9 cellular contexts compared by ENCODE assay signal in the genomic region with DNA sequence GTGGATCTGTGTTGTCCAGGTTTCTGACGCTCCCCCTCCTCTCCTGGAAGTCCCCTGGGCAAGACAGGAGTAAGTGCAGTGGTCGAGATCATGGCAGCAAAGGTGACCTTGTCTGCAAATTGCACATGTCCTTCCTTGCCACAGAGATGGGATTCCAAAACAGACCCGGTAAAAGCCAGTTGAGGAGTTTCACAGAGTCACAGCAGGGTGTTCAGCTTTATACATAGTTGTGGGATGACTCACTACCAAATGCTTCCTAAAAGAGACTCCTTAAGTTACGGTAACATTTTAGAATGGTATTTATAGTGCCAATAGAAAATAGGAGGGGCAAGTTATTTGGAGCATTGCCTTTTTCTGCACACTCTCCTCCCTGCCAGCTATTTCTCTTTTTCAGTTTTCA.
DNase-seq lines count a peak whose midpoint lies in the region; ATAC-seq and TF ChIP-seq lines count a peak whose summit lies in the region.
"Had no signal": no experiment of that assay in that cellular context is flagged by ENCODE, and none has a peak within 500 bp of the region (broad histone marks: within the 10 kb centered on the region; RNA-seq: fewer than 3 reads in every experiment).

No MANE protein-coding gene starts in this region.

- no peaks in the 10 kb centered on the region for H3K9me3 Mint-ChIP-seq in activated CD4-positive, alpha-beta T cell treated with anti-CD3 and anti-CD28 coated beads, Interleukin-2, amount 10 ng/mL, durations not matched to agents 24 days and 14 days

- intact Hi-C loops in activated CD4-positive, alpha-beta T cell treated with anti-CD3 and anti-CD28 coated beads, Interleukin-2, amount 10 ng/mL, durations not matched to agents 24 days and 14 days (cut with micrococcal nuclease): no loop called here

- no peaks in the 10 kb centered on the region for H3K27me3 Mint-ChIP-seq in activated CD4-positive, alpha-beta T cell treated with anti-CD3 and anti-CD28 coated beads, Interleukin-2, amount 10 ng/mL, durations not matched to agents 24 days and 14 days

- H3K4me3 ChIP-seq in SJCRH30 (peak overlapping the region; percentile 31), gastroesophageal sphincter (no peak overlapping the region)
- H3K4me3 ChIP-seq: BLaER1 treated with 17β-estradiol and CSF1 and Interleukin-3, amounts not matched to agents 10 nM and 100 nM had no signal

- DNase-seq in NCI-H2196 treated with DMSO at 0.1 percent for 48 hours (lab: John Stamatoyannopoulos, UW; ENCODE audit: unreplicated experiment): peak; percentile 26
- DNase-seq in NCI-H2196 (lab: John Stamatoyannopoulos, UW; ENCODE audit: unreplicated experiment): no peak
- DNase-seq in SJCRH30: peak; percentile 75 to 91
- peak; percentile 43 for DNase-seq in retina
- DNase-seq in activated CD4-positive, alpha-beta T cell treated with anti-CD3 and anti-CD28 coated beads, Interleukin-2, amount 10 ng/mL, durations not matched to agents 24 days and 14 days: no peak

- peak overlapping the region; percentile 74 for H3K27ac ChIP-seq in SJCRH30
- H3K27ac ChIP-seq in gastroesophageal sphincter: peak overlapping the region; percentile 71 to 87 (median 83)
- H3K27ac ChIP-seq: BLaER1 treated with 17β-estradiol and CSF1 and Interleukin-3, amounts not matched to agents 10 nM and 100 nM had no signal

- no peaks in the 10 kb centered on the region for H3K27me3 ChIP-seq in SJCRH30
- H3K27me3 ChIP-seq in gastroesophageal sphincter: no peaks in the 10 kb centered on the region
- H3K27me3 ChIP-seq: BLaER1 treated with 17β-estradiol and CSF1 and Interleukin-3, amounts not matched to agents 10 nM and 100 nM had no signal

- no peak for TF ChIP-seq EP300 in gastroesophageal sphincter (IDR thresholded peaks at IDR 0.05)

- TF ChIP-seq POLR2A in gastroesophageal sphincter (IDR thresholded peaks at IDR 0.05): no peak

- no peaks in the 10 kb centered on the region for H3K36me3 ChIP-seq in SJCRH30
- H3K36me3 ChIP-seq in gastroesophageal sphincter: no peaks in the 10 kb centered on the region
- H3K36me3 ChIP-seq: BLaER1 treated with 17β-estradiol and CSF1 and Interleukin-3, amounts not matched to agents 10 nM and 100 nM had no signal

- no peaks in the 10 kb centered on the region for H3K4me1 Mint-ChIP-seq in activated CD4-positive, alpha-beta T cell treated with anti-CD3 and anti-CD28 coated beads, Interleukin-2, amount 10 ng/mL, durations not matched to agents 24 days and 14 days

- peaks cover 21% of the 10 kb centered on the region for H3K4me1 ChIP-seq in SJCRH30
- peaks cover 17 to 51% (median 21%) of the 10 kb centered on the region in 3 donors for H3K4me1 ChIP-seq in gastroesophageal sphincter

- no peak overlapping the region for H3K4me3 Mint-ChIP-seq in activated CD4-positive, alpha-beta T cell treated with anti-CD3 and anti-CD28 coated beads, Interleukin-2, amount 10 ng/mL, durations not matched to agents 24 days and 14 days

- H3K27ac Mint-ChIP-seq in activated CD4-positive, alpha-beta T cell treated with anti-CD3 and anti-CD28 coated beads, Interleukin-2, amount 10 ng/mL, durations not matched to agents 24 days and 14 days: no peak overlapping the region

- H3K9me3 ChIP-seq in SJCRH30 (replicated peaks) (no peaks in the 10 kb centered on the region), gastroesophageal sphincter (no peaks in the 10 kb centered on the region)

- WGBS in gastroesophageal sphincter (ENCODE audit: low coverage in 1 of 2), 2 donors: 7 to 10% methylated on average over 2 to 4 of the region's 4 CpGs

- TF ChIP-seq CTCF in gastroesophageal sphincter (IDR thresholded peaks at IDR 0.05): no peak

- peak; percentile 88 for ATAC-seq in gastroesophageal sphincter
- no peak for ATAC-seq in HG02973 (IDR thresholded peaks at IDR 0.05; ENCODE audit: unreplicated experiment)
- no peak for ATAC-seq in HG03460 (IDR thresholded peaks at IDR 0.05; ENCODE audit: unreplicated experiment)

- no peaks in the 10 kb centered on the region for H3K36me3 Mint-ChIP-seq in activated CD4-positive, alpha-beta T cell treated with anti-CD3 and anti-CD28 coated beads, Interleukin-2, amount 10 ng/mL, durations not matched to agents 24 days and 14 days (ENCODE audit: low read depth)

Comparison
In these comparisons a context has a peak if more than half of its experiments do, and no peak if none do; other contexts are left out.
1. DNase-seq: peak in NCI-H2196 treated with DMSO at 0.1 percent for 48 hours (single experiment), SJCRH30 (2 of 2) and retina (single experiment); none in NCI-H2196 (single experiment) and activated CD4-positive, alpha-beta T cell treated with anti-CD3 and anti-CD28 coated beads, Interleukin-2, amount 10 ng/mL, durations not matched to agents 24 days and 14 days (single experiment).